Comparison of ENCODE assay signal across 12 cellular contexts in the genomic region with DNA sequence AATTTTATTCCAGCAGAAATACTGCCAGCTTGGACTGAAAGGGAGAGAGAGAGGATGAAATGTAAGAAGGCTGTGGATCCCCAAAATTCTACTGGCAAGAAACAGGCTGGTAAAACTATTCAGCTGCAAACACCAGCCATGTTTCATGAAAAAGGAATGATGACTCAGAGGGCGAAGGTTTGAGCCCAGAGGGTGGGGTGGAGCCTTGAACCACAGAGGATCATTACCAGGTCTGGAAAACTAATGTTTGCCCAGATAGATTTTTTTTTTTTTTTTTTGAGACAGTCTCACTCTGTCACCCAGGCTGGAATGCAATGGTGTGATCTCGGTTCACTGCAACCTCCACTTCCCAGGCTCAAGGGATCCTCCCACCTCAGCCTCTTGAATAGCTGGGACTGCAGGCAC. TPM values are rescaled to one million over a fixed set of nuclear protein-coding genes. Genes with fewer than 3 reads are reported as not detected.
A peak's percentile ranks its signal among the peaks of the same experiment; 100 is the strongest.
DNase-seq lines count a peak whose midpoint lies in the region; ATAC-seq, FAIRE-seq and TF ChIP-seq lines count a peak whose summit lies in the region.
"Had no signal": no experiment of that assay in that cellular context is flagged by ENCODE, and none has a peak within 500 bp of the region (broad histone marks: within the 10 kb centered on the region; RNA-seq: fewer than 3 reads in every experiment).

No MANE protein-coding gene starts in this region.

- H3K4me3 Mint-ChIP-seq in activated T-cell treated with anti-CD3 and anti-CD28 coated beads, Interleukin-2, amount 50 U/mL, for 72 hours = no peak overlapping the region
- no peak overlapping the region for H3K4me3 Mint-ChIP-seq in stimulated activated effector memory CD8-positive, alpha-beta T cell treated with anti-CD3 and anti-CD28 coated beads, Interleukin-12 subunit alpha, Interleukin-12 subunit beta, amount 100 ng/mL, for 72 hours
- H3K4me3 Mint-ChIP-seq: activated T-cell treated with anti-CD3 and anti-CD28 coated beads, Interleukin-2, amount 50 U/mL, for 24 hours had no signal

- H3K27me3 ChIP-seq in adipocyte (replicated peaks; ENCODE audit: control insufficient read depth, insufficient read depth, low read length) = no peaks in the 10 kb centered on the region
- H3K27me3 ChIP-seq in keratinocyte (ENCODE audit: control insufficient read depth, extremely low read depth, insufficient read depth, low read length) = no peaks in the 10 kb centered on the region

- no peaks in the 10 kb centered on the region for H4K20me1 ChIP-seq in keratinocyte (ENCODE audit: control insufficient read depth, extremely low read depth, insufficient read depth, low read length)

- H3K27ac Mint-ChIP-seq in activated T-cell treated with anti-CD3 and anti-CD28 coated beads, Interleukin-2, amount 50 U/mL, for 72 hours = no peak overlapping the region
- no peak overlapping the region for H3K27ac Mint-ChIP-seq in stimulated activated effector memory CD8-positive, alpha-beta T cell treated with anti-CD3 and anti-CD28 coated beads, Interleukin-12 subunit alpha, Interleukin-12 subunit beta, amount 100 ng/mL, for 72 hours
- H3K27ac Mint-ChIP-seq: activated T-cell treated with anti-CD3 and anti-CD28 coated beads, Interleukin-2, amount 50 U/mL, for 24 hours had no signal

- no peaks in the 10 kb centered on the region for H3K9me1 ChIP-seq in keratinocyte (ENCODE audit: control insufficient read depth, extremely low read depth, insufficient read depth, low read length)

- no peaks in the 10 kb centered on the region for H3K4me1 Mint-ChIP-seq in activated T-cell treated with anti-CD3 and anti-CD28 coated beads, Interleukin-2, amount 50 U/mL, for 72 hours (ENCODE audit: low read depth)
- no peaks in the 10 kb centered on the region for H3K4me1 Mint-ChIP-seq in stimulated activated effector memory CD8-positive, alpha-beta T cell treated with anti-CD3 and anti-CD28 coated beads, Interleukin-12 subunit alpha, Interleukin-12 subunit beta, amount 100 ng/mL, for 72 hours

- H3K36me3 ChIP-seq in adipocyte (ENCODE audit: control insufficient read depth, insufficient read depth, low read length, severe bottlenecking) = no peaks in the 10 kb centered on the region
- no peaks in the 10 kb centered on the region for H3K36me3 ChIP-seq in keratinocyte (ENCODE audit: control insufficient read depth in 2 of 2, extremely low read depth in 1 of 2, insufficient read depth in 2 of 2, low read length in 2 of 2)

- DNase-seq in AG04449 (ENCODE audit: low read depth, low spot score) (peak; percentile 53), HT1080 (ENCODE audit: low read depth) (peak; percentile 93), adipocyte (ENCODE audit: low read depth) (peak; percentile 68), keratinocyte (ENCODE audit: low read depth, low spot score) (peak; percentile 59), retina (no peak)
- no peak for DNase-seq in activated T-cell treated with anti-CD3 and anti-CD28 coated beads, Interleukin-2, amount 50 U/mL, for 72 hours
- no peak for DNase-seq in stimulated activated effector memory CD8-positive, alpha-beta T cell treated with anti-CD3 and anti-CD28 coated beads, Interleukin-12 subunit alpha, Interleukin-12 subunit beta, amount 100 ng/mL, for 72 hours (ENCODE audit: low spot score in 2 of 2)
- DNase-seq: activated T-cell treated with anti-CD3 and anti-CD28 coated beads, Interleukin-2, amount 50 U/mL, for 24 hours; midbrain; T-helper 1 cell had no signal

- H3K9me3 Mint-ChIP-seq in activated T-cell treated with anti-CD3 and anti-CD28 coated beads, Interleukin-2, amount 50 U/mL, for 72 hours = peaks cover 3 to 8% of the 10 kb centered on the region in 2 donors
- H3K9me3 Mint-ChIP-seq in stimulated activated effector memory CD8-positive, alpha-beta T cell treated with anti-CD3 and anti-CD28 coated beads, Interleukin-12 subunit alpha, Interleukin-12 subunit beta, amount 100 ng/mL, for 72 hours = peaks cover 6% of the 10 kb centered on the region

- FAIRE-seq in keratinocyte (lab: Jason Lieb, UNC) = peak; percentile 90

- no peaks in the 10 kb centered on the region for H3K9me3 ChIP-seq in adipocyte (ENCODE audit: control insufficient read depth, low read length)
- H3K9me3 ChIP-seq in keratinocyte (ENCODE audit: control insufficient read depth, low read depth, low read length) = no peaks in the 10 kb centered on the region

- dilution Hi-C loops in keratinocyte (cut with MboI; ENCODE audit: extremely low pct_ligation_motif_present, low sequenced_read_pairs) = no loop called here

- H3K27ac ChIP-seq in keratinocyte (ENCODE audit: control insufficient read depth, insufficient read depth, low read length) = peak overlapping the region; percentile 60
- H3K27ac ChIP-seq: C4-2B had no signal

- H3K9ac ChIP-seq in adipocyte (ENCODE audit: low read length) (peak overlapping the region; percentile 7), keratinocyte (ENCODE audit: control insufficient read depth, extremely low read depth, insufficient read depth, low read length) (no peak overlapping the region)

- peak overlapping the region; percentile 40 for H2AFZ ChIP-seq in keratinocyte (ENCODE audit: control insufficient read depth, low read length)

- H3K27me3 Mint-ChIP-seq in activated T-cell treated with anti-CD3 and anti-CD28 coated beads, Interleukin-2, amount 50 U/mL, for 72 hours (ENCODE audit: low read depth) = peaks cover 29% of the 10 kb centered on the region

- TF ChIP-seq CTCF in AG04449 (IDR thresholded peaks at IDR 0.05; ENCODE audit: insufficient read depth, low read length, missing control alignments) (no peak), keratinocyte (optimal IDR thresholded peaks at IDR 0.05 in 1 of 3, IDR thresholded peaks at IDR 0.05 in 1 of 3, conservative IDR thresholded peaks at IDR 0.05 in 1 of 3; ENCODE audit: extremely low read depth in 1 of 3, insufficient read depth in 2 of 3, low read length in 3 of 3) (no peak)

- CTCF ChIA-PET in AG04449 (lab: Yijun Ruan, JAX) = interaction anchor here (1.1 kb wide), 1 partner anchor 16 kb away, joined by 3 read pairs; no protein-coding TSS in a partner anchor

- H3K4me1 ChIP-seq in adipocyte (ENCODE audit: control insufficient read depth, insufficient read depth, low read length) = peaks cover 14% of the 10 kb centered on the region
- H3K4me1 ChIP-seq in keratinocyte (ENCODE audit: control insufficient read depth, extremely low read depth, insufficient read depth, low read length) = peaks cover 18% of the 10 kb centered on the region

- H3K36me3 Mint-ChIP-seq in activated T-cell treated with anti-CD3 and anti-CD28 coated beads, Interleukin-2, amount 50 U/mL, for 72 hours (ENCODE audit: insufficient read depth in 2 of 2) = peaks cover 2 to 6% of the 10 kb centered on the region in 2 donors
- H3K36me3 Mint-ChIP-seq in stimulated activated effector memory CD8-positive, alpha-beta T cell treated with anti-CD3 and anti-CD28 coated beads, Interleukin-12 subunit alpha, Interleukin-12 subunit beta, amount 100 ng/mL, for 72 hours = no peaks in the 10 kb centered on the region

- POLR2A ChIA-PET in AG04449 (lab: Yijun Ruan, JAX) = interaction anchor here (0.7 kb wide), 1 partner anchor 35 kb away, joined by 4 read pairs; no protein-coding TSS in a partner anchor

- H3K4me2 ChIP-seq in keratinocyte (ENCODE audit: control insufficient read depth, extremely low read depth, insufficient read depth, low read depth, low read length) = peak overlapping the region; percentile 69

- H3K4me3 ChIP-seq in AG04449 (ENCODE audit: low read depth, low read length) = no peak overlapping the region
- H3K4me3 ChIP-seq in adipocyte (ENCODE audit: low read length) = no peak overlapping the region
- H3K4me3 ChIP-seq in keratinocyte (ENCODE audit: control insufficient read depth in 2 of 3, extremely low read depth in 1 of 3, insufficient read depth in 2 of 3, low read depth in 1 of 3, low read length in 3 of 3) = peak overlapping the region in 2 of 3 experiments; percentile 18 to 27

- no peak for ATAC-seq in activated T-cell treated with anti-CD3 and anti-CD28 coated beads, Interleukin-2, amount 50 U/mL, for 72 hours (replicated peaks in 1 of 2)
- no peak for ATAC-seq in stimulated activated effector memory CD8-positive, alpha-beta T cell treated with anti-CD3 and anti-CD28 coated beads, Interleukin-12 subunit alpha, Interleukin-12 subunit beta, amount 100 ng/mL, for 72 hours
- no peak for ATAC-seq in HG03571 (IDR thresholded peaks at IDR 0.05; ENCODE audit: unreplicated experiment)

- H3K79me2 ChIP-seq in keratinocyte (ENCODE audit: control insufficient read depth, insufficient read depth, low read length) = no peaks in the 10 kb centered on the region

RNA-seq across cellular contexts. Expression of gene NRF1, which starts 41.7 kb away (rescaled TPM):
- 13.3 and 14.6 TPM in 2 replicates for total RNA-seq in HT1080 (2014; rRNA removed; shearing (Covaris generic))
- 12.4 and 13.9 TPM in 2 replicates for polyA plus RNA-seq in HT1080 (2015; cell fraction: cytosol; rRNA removed)
- polyA plus RNA-seq in HT1080 (2015; cell fraction: nucleus; rRNA removed) = 14.1 and 20.1 TPM in 2 replicates
- polyA plus RNA-seq in keratinocyte = 9.2 to 12.6 TPM (median 10.4 TPM) in 3 replicates
- polyA plus RNA-seq in keratinocyte (2011; ENCODE audit: low read depth) = 3.1 TPM
- 6.7 and 7.0 TPM in 2 replicates for polyA plus RNA-seq in keratinocyte (2011; cell fraction: cytosol; rRNA removed)
- 20.3 and 25.7 TPM in 2 replicates for polyA plus RNA-seq in keratinocyte (2011; cell fraction: nucleus; rRNA removed)
- 7.1 and 8.3 TPM in 2 replicates for polyA plus RNA-seq in keratinocyte (2012; ENCODE audit: low replicate concordance)
- polyA minus RNA-seq in keratinocyte = 17.2 to 28.9 TPM (median 22.8 TPM) in 3 replicates
- polyA minus RNA-seq in keratinocyte (2011; cell fraction: cytosol; rRNA and poly(A)+ RNA removed) = 9.0 TPM
- polyA minus RNA-seq in keratinocyte (2011; cell fraction: nucleus; rRNA and poly(A)+ RNA removed) = 12.3 and 29.0 TPM in 2 replicates
- total RNA-seq in activated T-cell treated with anti-CD3 and anti-CD28 coated beads, Interleukin-2, amount 50 U/mL, for 72 hours = 10 to 100 TPM; 22.1 to 25.1 TPM

Comparison
In these comparisons a context has a peak if more than half of its experiments do, and no peak if none do; other contexts are left out.
1. DNase-seq: peak in AG04449 (single experiment), HT1080 (single experiment), adipocyte (single experiment) and keratinocyte (single experiment); none in activated T-cell treated with anti-CD3 and anti-CD28 coated beads, Interleukin-2, amount 50 U/mL, for 72 hours (0 of 2), retina (single experiment) and stimulated activated effector memory CD8-positive, alpha-beta T cell treated with anti-CD3 and anti-CD28 coated beads, Interleukin-12 subunit alpha, Interleukin-12 subunit beta, amount 100 ng/mL, for 72 hours (0 of 2).
2. H3K4me3 ChIP-seq: peak in keratinocyte (2 of 3); none in AG04449 (single experiment) and adipocyte (single experiment).